12 cellular contexts compared by ENCODE assay signal in the genomic region with DNA sequence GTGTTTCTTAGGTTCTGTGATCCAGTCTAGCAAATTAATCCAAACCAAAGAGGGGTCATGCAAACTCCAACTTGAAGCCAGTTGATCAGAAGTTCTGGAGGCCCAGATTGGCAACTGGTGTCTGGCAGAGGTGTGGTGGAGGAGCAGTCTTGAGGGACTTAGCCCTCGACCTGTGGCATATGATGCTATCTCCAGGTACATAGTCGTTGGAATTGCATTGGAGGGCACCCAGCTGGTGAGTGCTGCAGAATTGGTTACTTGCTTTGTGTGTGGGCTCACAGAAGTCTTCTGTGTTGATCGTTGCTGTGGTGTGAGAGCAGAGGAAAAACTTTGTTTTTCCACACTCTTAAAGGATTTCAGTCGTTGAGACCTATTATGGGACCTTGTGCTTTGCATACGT. TPM values are rescaled to one million over a fixed set of nuclear protein-coding genes. Genes with fewer than 3 reads are reported as not detected.
DNase-seq lines count a peak whose midpoint lies in the region; ATAC-seq and TF ChIP-seq lines count a peak whose summit lies in the region.
"Had no signal": no experiment of that assay in that cellular context is flagged by ENCODE, and none has a peak within 500 bp of the region (broad histone marks: within the 10 kb centered on the region; RNA-seq: fewer than 3 reads in every experiment).

No MANE protein-coding gene starts in this region.

- H3K4me1 ChIP-seq in OCI-LY1 (ENCODE audit: insufficient read depth, low read length, severe bottlenecking): peaks cover 90% of the 10 kb centered on the region
- H3K4me1 ChIP-seq in endodermal cell (ENCODE audit: control insufficient read depth, insufficient read depth, low read length): no peaks in the 10 kb centered on the region
- peaks cover 61% of the 10 kb centered on the region for H3K4me1 ChIP-seq in skeletal muscle satellite cell (ENCODE audit: control insufficient read depth, insufficient read depth, low read length)

- peaks cover 5 to 26% of the 10 kb centered on the region in 2 donors for H3K36me3 Mint-ChIP-seq in activated T-cell treated with anti-CD3 and anti-CD28 coated beads, Interleukin-2, amount 50 U/mL, for 72 hours (ENCODE audit: insufficient read depth in 2 of 2)
- peaks cover 31% of the 10 kb centered on the region for H3K36me3 Mint-ChIP-seq in endodermal cell (ENCODE audit: low read depth)
- H3K36me3 Mint-ChIP-seq in stimulated activated naive B cell treated with anti-CD40 and anti-IgM and Interleukin-4, amounts not matched to agents 10 μg/mL and 1 μg/mL and 100 μg/mL, for 72 hours: peaks cover 26 to 35% of the 10 kb centered on the region in 2 donors

- no peaks in the 10 kb centered on the region for H3K9me2 ChIP-seq in OCI-LY1 (ENCODE audit: low read depth, low read length)

- no peak overlapping the region for H2AFZ ChIP-seq in OCI-LY1 (ENCODE audit: low read length)

- H4K20me1 ChIP-seq in OCI-LY1 (ENCODE audit: insufficient read depth, low read length): no peaks in the 10 kb centered on the region

- H3K4me1 Mint-ChIP-seq in activated T-cell treated with anti-CD3 and anti-CD28 coated beads, Interleukin-2, amount 50 U/mL, for 72 hours (ENCODE audit: low read depth): peaks cover 86% of the 10 kb centered on the region
- H3K4me1 Mint-ChIP-seq in endodermal cell: peaks cover 36% of the 10 kb centered on the region
- H3K4me1 Mint-ChIP-seq in stimulated activated naive B cell treated with anti-CD40 and anti-IgM and Interleukin-4, amounts not matched to agents 10 μg/mL and 1 μg/mL and 100 μg/mL, for 72 hours: peaks cover 45 to 67% of the 10 kb centered on the region in 2 donors

- TF ChIP-seq CTCF in OCI-LY1 (IDR thresholded peaks at IDR 0.05; ENCODE audit: low read length) (no peak), endodermal cell (conservative IDR thresholded peaks at IDR 0.05) (no peak)

- peak overlapping the region; percentile 77 for H3K27ac ChIP-seq in OCI-LY1 (ENCODE audit: low read depth, low read length, poor library complexity, severe bottlenecking)
- H3K27ac ChIP-seq in endodermal cell (ENCODE audit: low read depth, low read length): no peak overlapping the region
- H3K27ac ChIP-seq: pancreas had no signal

- peak overlapping the region; percentile 31; the same call in 1 of the 2 replicates for H3K9ac ChIP-seq in OCI-LY1 (ENCODE audit: low read length)
- H3K9ac ChIP-seq in endodermal cell (ENCODE audit: extremely low read depth, low read length, poor library complexity, severe bottlenecking): no peak overlapping the region
- H3K9ac ChIP-seq in skeletal muscle satellite cell (ENCODE audit: low read depth, low read length): no peak overlapping the region

- peak overlapping the region; percentile 12 to 72 for H3K4me3 Mint-ChIP-seq in activated T-cell treated with anti-CD3 and anti-CD28 coated beads, Interleukin-2, amount 50 U/mL, for 72 hours
- no peak overlapping the region for H3K4me3 Mint-ChIP-seq in endodermal cell
- peak overlapping the region in 1 of 2 donors; percentile 17 for H3K4me3 Mint-ChIP-seq in stimulated activated naive B cell treated with anti-CD40 and anti-IgM and Interleukin-4, amounts not matched to agents 10 μg/mL and 1 μg/mL and 100 μg/mL, for 72 hours

- no peaks in the 10 kb centered on the region for H3K27me3 Mint-ChIP-seq in activated T-cell treated with anti-CD3 and anti-CD28 coated beads, Interleukin-2, amount 50 U/mL, for 72 hours (ENCODE audit: low read depth)
- no peaks in the 10 kb centered on the region for H3K27me3 Mint-ChIP-seq in endodermal cell (ENCODE audit: insufficient read depth)
- H3K27me3 Mint-ChIP-seq in stimulated activated naive B cell treated with anti-CD40 and anti-IgM and Interleukin-4, amounts not matched to agents 10 μg/mL and 1 μg/mL and 100 μg/mL, for 72 hours: no peaks in the 10 kb centered on the region
- H3K27me3 Mint-ChIP-seq: brain had no signal

- H3F3A ChIP-seq in OCI-LY1 (ENCODE audit: insufficient read depth, low read length): no peaks in the 10 kb centered on the region

- H3K36me3 ChIP-seq in OCI-LY1 (ENCODE audit: insufficient read depth, low read length): peaks cover 48% of the 10 kb centered on the region
- peaks cover 53% of the 10 kb centered on the region for H3K36me3 ChIP-seq in endodermal cell (ENCODE audit: control insufficient read depth, insufficient read depth, low read length)
- H3K36me3 ChIP-seq in skeletal muscle satellite cell (ENCODE audit: insufficient read depth, low read length): peaks cover 13% of the 10 kb centered on the region
- H3K36me3 ChIP-seq: pancreas had no signal

- H3K4me3 ChIP-seq in OCI-LY1 (ENCODE audit: low read depth, low read length, poor library complexity, severe bottlenecking) (peak overlapping the region; percentile 31), endodermal cell (ENCODE audit: low read length) (peak overlapping the region; percentile 6), skeletal muscle satellite cell (ENCODE audit: low read length) (no peak overlapping the region)
- H3K4me3 ChIP-seq: pancreas had no signal

- peaks cover 100% of the 10 kb centered on the region for H3K79me2 ChIP-seq in OCI-LY1 (ENCODE audit: insufficient read depth, low read length)

- H3K27me3 ChIP-seq in OCI-LY1 (ENCODE audit: insufficient read depth, low read length): no peaks in the 10 kb centered on the region
- no peaks in the 10 kb centered on the region for H3K27me3 ChIP-seq in endodermal cell (ENCODE audit: control insufficient read depth, insufficient read depth, low read length, poor library complexity, severe bottlenecking)
- no peaks in the 10 kb centered on the region for H3K27me3 ChIP-seq in skeletal muscle satellite cell (ENCODE audit: control insufficient read depth, insufficient read depth, low read length)
- H3K27me3 ChIP-seq: pancreas had no signal

- WGBS in endodermal cell (ENCODE audit: insufficient coverage in 1 of 2, insufficient read length in 1 of 2), 2 experiments: 91 to 94% methylated on average over 3 to 5 of the region's 5 CpGs

- no peak for ATAC-seq in activated T-cell treated with anti-CD3 and anti-CD28 coated beads, Interleukin-2, amount 50 U/mL, for 72 hours (replicated peaks in 1 of 2)
- no peak for ATAC-seq in stimulated activated naive B cell treated with anti-CD40 and anti-IgM and Interleukin-4, amounts not matched to agents 10 μg/mL and 1 μg/mL and 100 μg/mL, for 72 hours (replicated peaks)
- ATAC-seq: left colon, pancreas had no signal

- peak overlapping the region; percentile 90 for H3K27ac Mint-ChIP-seq in activated T-cell treated with anti-CD3 and anti-CD28 coated beads, Interleukin-2, amount 50 U/mL, for 72 hours
- peak overlapping the region; percentile 16 for H3K27ac Mint-ChIP-seq in endodermal cell
- no peak overlapping the region for H3K27ac Mint-ChIP-seq in stimulated activated naive B cell treated with anti-CD40 and anti-IgM and Interleukin-4, amounts not matched to agents 10 μg/mL and 1 μg/mL and 100 μg/mL, for 72 hours

- no peaks in the 10 kb centered on the region for H3K9me3 ChIP-seq in OCI-LY1 (ENCODE audit: low read length)
- H3K9me3 ChIP-seq in endodermal cell (ENCODE audit: control insufficient read depth, low read length): no peaks in the 10 kb centered on the region
- H3K9me3 ChIP-seq in skeletal muscle satellite cell (replicated peaks; ENCODE audit: low read length): no peaks in the 10 kb centered on the region
- H3K9me3 ChIP-seq: pancreas had no signal

- peak overlapping the region; percentile 57 for H3K4me2 ChIP-seq in OCI-LY1 (ENCODE audit: low read length)
- peak overlapping the region; percentile 28 for H3K4me2 ChIP-seq in skeletal muscle satellite cell (ENCODE audit: low read length)

- DNase-seq in activated T-cell treated with anti-CD3 and anti-CD28 coated beads, Interleukin-2, amount 50 U/mL, for 72 hours: no peak
- no peak for DNase-seq in activated T-cell treated with anti-CD3 and anti-CD28 coated beads, Interleukin-2, amount 50 U/mL, for 48 hours
- no peak for DNase-seq in endodermal cell
- DNase-seq in KG1 (lab: John Stamatoyannopoulos, UW): no peak
- no peak for DNase-seq in NCI-H2029 (lab: John Stamatoyannopoulos, UW)
- DNase-seq in stimulated activated naive B cell treated with anti-CD40 and anti-IgM and Interleukin-4, amounts not matched to agents 10 μg/mL and 1 μg/mL and 100 μg/mL, for 72 hours: no peak
- DNase-seq: left colon, pancreas, SW 1271 had no signal

- no peaks in the 10 kb centered on the region for H3K9me3 Mint-ChIP-seq in activated T-cell treated with anti-CD3 and anti-CD28 coated beads, Interleukin-2, amount 50 U/mL, for 72 hours
- H3K9me3 Mint-ChIP-seq in endodermal cell: no peaks in the 10 kb centered on the region
- H3K9me3 Mint-ChIP-seq in stimulated activated naive B cell treated with anti-CD40 and anti-IgM and Interleukin-4, amounts not matched to agents 10 μg/mL and 1 μg/mL and 100 μg/mL, for 72 hours: no peaks in the 10 kb centered on the region

RNA-seq across cellular contexts. Expression of a gene that starts 7.7 kb away (rescaled TPM):
- 10 to 100 TPM; 60.6 to 67.4 TPM for total RNA-seq in activated T-cell treated with anti-CD3 and anti-CD28 coated beads, Interleukin-2, amount 50 U/mL, for 72 hours
- 10 to 100 TPM; 57.6 to 66.5 TPM for total RNA-seq in endodermal cell
- 37.8 TPM for polyA plus RNA-seq in endodermal cell (2013, experiment 1 of 2)
- polyA plus RNA-seq in endodermal cell (2013, experiment 2 of 2): 35.1 TPM
- total RNA-seq in skeletal muscle satellite cell (2012; rRNA removed): 40.6 and 42.3 TPM in 2 replicates

RNA-seq across cellular contexts. Expression of a gene that starts 50.2 kb away (rescaled TPM):
- 10 to 100 TPM; 27.9 to 29.8 TPM for total RNA-seq in activated T-cell treated with anti-CD3 and anti-CD28 coated beads, Interleukin-2, amount 50 U/mL, for 72 hours
- 10 to 100 TPM; 43.1 to 43.2 TPM for total RNA-seq in endodermal cell
- 17.0 TPM for polyA plus RNA-seq in endodermal cell (2013, experiment 1 of 2)
- 16.9 TPM for polyA plus RNA-seq in endodermal cell (2013, experiment 2 of 2)
- total RNA-seq in skeletal muscle satellite cell (2012; rRNA removed): 22.7 and 24.6 TPM in 2 replicates
